ENCODE assay signal across 8 cellular contexts in genomic region chr3:11306815-11307589, GRCh38. TPM values are rescaled to one million over a fixed set of nuclear protein-coding genes. Genes with fewer than 3 reads are reported as not detected.
DNase-seq lines count a peak whose midpoint lies in the region; ATAC-seq and TF ChIP-seq lines count a peak whose summit lies in the region.

No MANE protein-coding gene starts in this region.

- peaks cover 74% of the 10 kb centered on the region for H3K36me3 ChIP-seq in CD4-positive, CD25-positive, alpha-beta regulatory T cell (ENCODE audit: control insufficient read depth, insufficient read depth, low read length)
- H3K36me3 ChIP-seq in HEK293 (ENCODE audit: control insufficient read depth in 2 of 2, insufficient read depth in 1 of 2, low read length in 2 of 2) (peaks cover 29 to 69% of the 10 kb centered on the region in 2 experiments), mucosa of descending colon (ENCODE audit: low read depth) (no peaks in the 10 kb centered on the region)

- peak; percentile 69 to 79 for ATAC-seq in CD4-positive, CD25-positive, alpha-beta regulatory T cell (ENCODE audit: low read depth in 2 of 2)
- ATAC-seq in mucosa of descending colon (peak; percentile 45), HG03342 (IDR thresholded peaks at IDR 0.05; ENCODE audit: unreplicated experiment) (no peak), GM19023 (IDR thresholded peaks at IDR 0.05; ENCODE audit: unreplicated experiment) (no peak)

- TF ChIP-seq CTCF in HEK293 (tag by site-specific recombination; IDR thresholded peaks at IDR 0.05) (no peak), mucosa of descending colon (IDR thresholded peaks at IDR 0.05) (no peak), chondrocyte (IDR thresholded peaks at IDR 0.05) (no peak)

- H3K27ac Mint-ChIP-seq in CD4-positive, CD25-positive, alpha-beta regulatory T cell: peak overlapping the region; percentile 18 to 91 (median 85)
- peak overlapping the region; percentile 46 for H3K27ac Mint-ChIP-seq in activated T-helper 1 cell treated with anti-CD3 and anti-CD28 coated beads, Interleukin-12 subunit alpha, Interleukin-12 subunit beta, Interleukin-2, Interleukin-4 antibody, amounts not matched to agents 30 ng/mL and 10 ng/mL and 1 ng/mL, durations not matched to agents 14 hours and 24 hours and 36 hours
- H3K27ac Mint-ChIP-seq in chondrocyte (ENCODE audit: unreplicated experiment): no peak overlapping the region

- H3K4me1 Mint-ChIP-seq in CD4-positive, CD25-positive, alpha-beta regulatory T cell: peaks cover 4 to 16% (median 10%) of the 10 kb centered on the region in 4 donors
- peaks cover 32% of the 10 kb centered on the region for H3K4me1 Mint-ChIP-seq in activated T-helper 1 cell treated with anti-CD3 and anti-CD28 coated beads, Interleukin-12 subunit alpha, Interleukin-12 subunit beta, Interleukin-2, Interleukin-4 antibody, amounts not matched to agents 30 ng/mL and 10 ng/mL and 1 ng/mL, durations not matched to agents 14 hours and 24 hours and 36 hours (ENCODE audit: low read depth)
- peaks cover 6% of the 10 kb centered on the region for H3K4me1 Mint-ChIP-seq in chondrocyte (ENCODE audit: low read depth)

- no peak overlapping the region for H3K4me3 Mint-ChIP-seq in CD4-positive, CD25-positive, alpha-beta regulatory T cell
- peak overlapping the region; percentile 32 for H3K4me3 Mint-ChIP-seq in activated T-helper 1 cell treated with anti-CD3 and anti-CD28 coated beads, Interleukin-12 subunit alpha, Interleukin-12 subunit beta, Interleukin-2, Interleukin-4 antibody, amounts not matched to agents 30 ng/mL and 10 ng/mL and 1 ng/mL, durations not matched to agents 14 hours and 24 hours and 36 hours
- H3K4me3 Mint-ChIP-seq in chondrocyte (ENCODE audit: unreplicated experiment): no peak overlapping the region

- peak overlapping the region; percentile 28 for H3K27ac ChIP-seq in CD4-positive, CD25-positive, alpha-beta regulatory T cell (ENCODE audit: insufficient read depth, low read length, poor library complexity, severe bottlenecking)
- H3K27ac ChIP-seq in HEK293 (ENCODE audit: extremely low read depth, low read depth, low read length): no peak overlapping the region

- H3K36me3 Mint-ChIP-seq in CD4-positive, CD25-positive, alpha-beta regulatory T cell: peaks cover 68% of the 10 kb centered on the region
- peaks cover 46% of the 10 kb centered on the region for H3K36me3 Mint-ChIP-seq in activated T-helper 1 cell treated with anti-CD3 and anti-CD28 coated beads, Interleukin-12 subunit alpha, Interleukin-12 subunit beta, Interleukin-2, Interleukin-4 antibody, amounts not matched to agents 30 ng/mL and 10 ng/mL and 1 ng/mL, durations not matched to agents 14 hours and 24 hours and 36 hours (ENCODE audit: low read depth)
- peaks cover 31% of the 10 kb centered on the region for H3K36me3 Mint-ChIP-seq in chondrocyte (ENCODE audit: low read depth)

- no peak overlapping the region for H3K4me3 ChIP-seq in CD4-positive, CD25-positive, alpha-beta regulatory T cell (ENCODE audit: low read depth, low read length)
- H3K4me3 ChIP-seq in HEK293 (ENCODE audit: low read depth, low read length): no peak overlapping the region
- no peak overlapping the region for H3K4me3 ChIP-seq in mucosa of descending colon

- POLR2A ChIA-PET in HEK293 (lab: Yijun Ruan, JAX): interaction anchor here (1.6 kb wide), 1 partner anchor 35 kb away, joined by 4 read pairs; the partner anchor contains the start of gene ATG7

- CTCF ChIA-PET in HEK293 (lab: Yijun Ruan, JAX): interaction anchor here (0.5 to 1.3 kb wide), 4 partner anchors 71 to 1404 kb away, joined by 3 to 5 read pairs (median 3); no protein-coding TSS in a partner anchor

- no peaks in the 10 kb centered on the region for H3K9me3 ChIP-seq in CD4-positive, CD25-positive, alpha-beta regulatory T cell (ENCODE audit: control insufficient read depth in 2 of 2, low read length in 2 of 2)
- no peaks in the 10 kb centered on the region for H3K9me3 ChIP-seq in HEK293 (ENCODE audit: control insufficient read depth, insufficient read depth, low read depth, low read length)
- no peaks in the 10 kb centered on the region for H3K9me3 ChIP-seq in mucosa of descending colon

- H3K27me3 ChIP-seq in CD4-positive, CD25-positive, alpha-beta regulatory T cell (ENCODE audit: control insufficient read depth, insufficient read depth, low read length): no peaks in the 10 kb centered on the region

- peak in 1 of 3 donors; percentile 70 for DNase-seq in CD4-positive, CD25-positive, alpha-beta regulatory T cell
- DNase-seq in activated T-helper 1 cell treated with anti-CD3 and anti-CD28 coated beads, Interleukin-12 subunit alpha, Interleukin-12 subunit beta, Interleukin-2, Interleukin-4 antibody, amounts not matched to agents 30 ng/mL and 10 ng/mL and 1 ng/mL, durations not matched to agents 14 hours and 24 hours and 36 hours (ENCODE audit: low spot score): peak; percentile 8
- DNase-seq in mucosa of descending colon (no peak), chondrocyte (ENCODE audit: low spot score) (no peak), NOMO-1 (lab: John Stamatoyannopoulos, UW; ENCODE audit: unreplicated experiment in 2 of 2) (no peak)

- no peaks in the 10 kb centered on the region for H3K27me3 Mint-ChIP-seq in CD4-positive, CD25-positive, alpha-beta regulatory T cell
- no peaks in the 10 kb centered on the region for H3K27me3 Mint-ChIP-seq in activated T-helper 1 cell treated with anti-CD3 and anti-CD28 coated beads, Interleukin-12 subunit alpha, Interleukin-12 subunit beta, Interleukin-2, Interleukin-4 antibody, amounts not matched to agents 30 ng/mL and 10 ng/mL and 1 ng/mL, durations not matched to agents 14 hours and 24 hours and 36 hours (ENCODE audit: insufficient read depth)
- H3K27me3 Mint-ChIP-seq in chondrocyte (ENCODE audit: low read depth): no peaks in the 10 kb centered on the region

- no peaks in the 10 kb centered on the region for H3K9me3 Mint-ChIP-seq in CD4-positive, CD25-positive, alpha-beta regulatory T cell
- no peaks in the 10 kb centered on the region for H3K9me3 Mint-ChIP-seq in activated T-helper 1 cell treated with anti-CD3 and anti-CD28 coated beads, Interleukin-12 subunit alpha, Interleukin-12 subunit beta, Interleukin-2, Interleukin-4 antibody, amounts not matched to agents 30 ng/mL and 10 ng/mL and 1 ng/mL, durations not matched to agents 14 hours and 24 hours and 36 hours
- no peaks in the 10 kb centered on the region for H3K9me3 Mint-ChIP-seq in chondrocyte (ENCODE audit: low read depth)

- intact Hi-C loops in activated T-helper 1 cell treated with anti-CD3 and anti-CD28 coated beads, Interleukin-12 subunit alpha, Interleukin-12 subunit beta, Interleukin-2, Interleukin-4 antibody, amounts not matched to agents 30 ng/mL and 10 ng/mL and 1 ng/mL, durations not matched to agents 14 hours and 24 hours and 36 hours (cut with micrococcal nuclease): loop anchor here (2.0 kb wide), 2 partner anchors 16 to 34 kb away; partner anchors contain the start of gene ATG7
- intact Hi-C loops in mucosa of descending colon (cut with DNase I, micrococcal nuclease): no loop called here

- peaks cover 7% of the 10 kb centered on the region for H3K4me1 ChIP-seq in CD4-positive, CD25-positive, alpha-beta regulatory T cell (ENCODE audit: control insufficient read depth, insufficient read depth, low read length, poor library complexity, severe bottlenecking)
- H3K4me1 ChIP-seq in HEK293 (ENCODE audit: control insufficient read depth, insufficient read depth, low read length): no peaks in the 10 kb centered on the region
- H3K4me1 ChIP-seq in mucosa of descending colon (ENCODE audit: low read depth): no peaks in the 10 kb centered on the region

TF ChIP-seq in HEK293, 187 proteins besides CTCF, POLR2A, EP300 and RAD21:
- TF ChIP-seq ZNF362 (tag by site-specific recombination; IDR thresholded peaks at IDR 0.05) (no peak), FEZF1 (tag by site-specific recombination; IDR thresholded peaks at IDR 0.05) (peak; percentile 11; the same call in 1 of the 2 replicates), ZNF248 (tag by site-specific recombination; IDR thresholded peaks at IDR 0.05) (no peak), HIC1 (tag by site-specific recombination; IDR thresholded peaks at IDR 0.05) (no peak)

RNA-seq across cellular contexts. Expression of gene ATG7, which starts 34.8 kb away (rescaled TPM):
- total RNA-seq in CD4-positive, CD25-positive, alpha-beta regulatory T cell: 42.2 TPM
- polyA plus RNA-seq in CD4-positive, CD25-positive, alpha-beta regulatory T cell: 10 to 100 TPM; 13.4 to 26.7 (median 14.6) TPM
- 38.6 and 44.0 TPM in 2 replicates for total RNA-seq in activated T-helper 1 cell treated with anti-CD3 and anti-CD28 coated beads, Interleukin-12 subunit alpha, Interleukin-12 subunit beta, Interleukin-2, Interleukin-4 antibody, amounts not matched to agents 30 ng/mL and 10 ng/mL and 1 ng/mL, durations not matched to agents 14 hours and 24 hours and 36 hours
- 10 to 100 TPM; 40.4 to 49.6 (median 43.3) TPM for total RNA-seq in mucosa of descending colon
- 27.4 to 34.3 TPM (median 29.0 TPM) in 3 replicates for total RNA-seq in chondrocyte

Comparison
In these comparisons a context has a peak if more than half of its experiments do, and no peak if none do; other contexts are left out.
1. ATAC-seq: peak in CD4-positive, CD25-positive, alpha-beta regulatory T cell (2 of 2) and mucosa of descending colon (single experiment); none in HG03342 (single experiment) and GM19023 (single experiment).